Comparison of ENCODE assay signal across 27 cellular contexts in genomic region chr10:69654376-69654775, GRCh38. TPM values are rescaled to one million over a fixed set of nuclear protein-coding genes. Genes with fewer than 3 reads are reported as not detected.
"Had no signal": no experiment of that assay in that cellular context is flagged by ENCODE, and none has a peak within 500 bp of the region (broad histone marks: within the 10 kb centered on the region; RNA-seq: fewer than 3 reads in every experiment).

No MANE protein-coding gene starts in this region.

- H3K4me3 Mint-ChIP-seq: activated CD8-positive, alpha-beta T cell treated with anti-CD3 and anti-CD28 coated beads for 36 hours; activated naive CD8-positive, alpha-beta T cell; activated T-cell treated with anti-CD3 and anti-CD28 coated beads, Interleukin-2, amount 50 U/mL, for 4 hours; activated T-helper 17 cell treated with anti-CD3 and anti-CD28 coated beads, Interleukin-2, amount 50 U/mL, for 72 hours; central memory CD8-positive, alpha-beta T cell; WTC11 had no signal

- H3K9me3 ChIP-seq: ascending aorta, esophagus squamous epithelium had no signal

- DNase-seq: activated CD4-positive, alpha-beta T cell treated with anti-CD3 and anti-CD28 coated beads for 1 hour; activated CD4-positive, alpha-beta T cell treated with anti-CD3 and anti-CD28 coated beads for 4 hours; activated CD4-positive, alpha-beta T cell treated with anti-CD3 and anti-CD28 coated beads, Interleukin-2, amount 50 U/mL, for 1 hour; activated CD4-positive, alpha-beta T cell treated with anti-CD3 and anti-CD28 coated beads, Interleukin-2, amount 50 U/mL, for 48 hours; activated CD8-positive, alpha-beta memory T cell treated with anti-CD3 and anti-CD28 coated beads for 24 hours; activated CD8-positive, alpha-beta T cell treated with anti-CD3 and anti-CD28 coated beads for 36 hours; activated effector memory CD4-positive, alpha-beta T cell treated with Interleukin-2 at 50 U/mL for 16 hours; activated gamma-delta T cell treated with Interleukin-2 at 50 U/mL for 16 hours; activated naive CD4-positive, alpha-beta T cell treated with anti-CD3 and anti-CD28 coated beads, Interleukin-2, amount 50 U/mL, for 16 hours; activated naive CD4-positive, alpha-beta T cell treated with Interleukin-2 at 50 U/mL for 16 hours; activated T-cell treated with anti-CD3 and anti-CD28 coated beads, Interleukin-2, amount 50 U/mL, for 4 hours; brain microvascular endothelial cell; cortex of kidney; dermis blood vessel endothelial cell; effector CD8-positive, alpha-beta T cell; esophagus squamous epithelium; foreskin melanocyte; T-helper 2 cell had no signal

- H3K9me3 Mint-ChIP-seq: activated CD8-positive, alpha-beta T cell treated with anti-CD3 and anti-CD28 coated beads for 36 hours; activated T-cell treated with anti-CD3 and anti-CD28 coated beads, Interleukin-2, amount 50 U/mL, for 4 hours; activated T-helper 17 cell treated with anti-CD3 and anti-CD28 coated beads, Interleukin-2, amount 50 U/mL, for 72 hours; central memory CD8-positive, alpha-beta T cell; WTC11 had no signal

- H3K27ac Mint-ChIP-seq: activated CD8-positive, alpha-beta T cell treated with anti-CD3 and anti-CD28 coated beads for 36 hours; activated naive CD8-positive, alpha-beta T cell; activated T-helper 17 cell treated with anti-CD3 and anti-CD28 coated beads, Interleukin-2, amount 50 U/mL, for 72 hours; WTC11 had no signal

- ATAC-seq: activated CD8-positive, alpha-beta T cell treated with anti-CD3 and anti-CD28 coated beads for 36 hours; activated T-cell treated with anti-CD3 and anti-CD28 coated beads, Interleukin-2, amount 50 U/mL, for 4 hours; activated T-helper 17 cell treated with anti-CD3 and anti-CD28 coated beads, Interleukin-2, amount 50 U/mL, for 72 hours had no signal

- H3K4me1 ChIP-seq: ascending aorta, esophagus squamous epithelium had no signal

- H3K36me3 Mint-ChIP-seq: activated naive CD8-positive, alpha-beta T cell; WTC11 had no signal

- H3K27ac ChIP-seq: ascending aorta, brain microvascular endothelial cell, epithelial cell of prostate, esophagus squamous epithelium, VCaP had no signal

- H3K27me3 ChIP-seq: ascending aorta, brain microvascular endothelial cell had no signal

- H3K4me3 ChIP-seq: ascending aorta, esophagus squamous epithelium had no signal

- H3K36me3 ChIP-seq: ascending aorta, brain microvascular endothelial cell, esophagus squamous epithelium had no signal

RNA-seq across cellular contexts. Expression of gene FAM241B, which starts 24.3 kb away (rescaled TPM):
- total RNA-seq: ascending aorta, dermis blood vessel endothelial cell, endothelial cell of umbilical vein, fibroblast of villous mesenchyme had no signal
